Comparison of ENCODE assay signal across 10 cellular contexts in genomic region chr2:222295368-222296041, GRCh38. TPM values are rescaled to one million over a fixed set of nuclear protein-coding genes. Genes with fewer than 3 reads are reported as not detected.
DNase-seq lines count a peak whose midpoint lies in the region; ATAC-seq, FAIRE-seq and TF ChIP-seq lines count a peak whose summit lies in the region.
"Had no signal": no experiment of that assay in that cellular context is flagged by ENCODE, and none has a peak within 500 bp of the region (broad histone marks: within the 10 kb centered on the region; RNA-seq: fewer than 3 reads in every experiment).

No MANE protein-coding gene starts in this region.

- no peaks in the 10 kb centered on the region for H3K36me3 ChIP-seq in adipocyte (ENCODE audit: control insufficient read depth, insufficient read depth, low read length, severe bottlenecking)
- no peaks in the 10 kb centered on the region for H3K36me3 ChIP-seq in kidney (ENCODE audit: control insufficient read depth in 1 of 2, insufficient read depth in 2 of 2, low read length in 2 of 2)
- no peaks in the 10 kb centered on the region for H3K36me3 ChIP-seq in subcutaneous abdominal adipose tissue (ENCODE audit: control insufficient read depth in 5 of 5, insufficient read depth in 5 of 5, low read length in 5 of 5)
- H3K36me3 ChIP-seq: BE2C had no signal

- H3K4me3 ChIP-seq in adipocyte (ENCODE audit: low read length) (peak overlapping the region; percentile 75), kidney (ENCODE audit: low read length in 2 of 2) (peak overlapping the region; percentile 4 to 41), subcutaneous abdominal adipose tissue (ENCODE audit: low read depth in 1 of 5, low read length in 5 of 5) (peak overlapping the region; percentile 49 to 65 (median 58))

- ATAC-seq in activated T-cell treated with anti-CD3 and anti-CD28 coated beads, Interleukin-2, amount 50 U/mL, for 4 hours, result no peak
- ATAC-seq in GM18505 (IDR thresholded peaks at IDR 0.05; ENCODE audit: unreplicated experiment), result no peak
- no peak for ATAC-seq in GM18502 (IDR thresholded peaks at IDR 0.05; ENCODE audit: poor library complexity, unreplicated experiment)

- DNase-seq in activated T-cell treated with anti-CD3 and anti-CD28 coated beads, Interleukin-2, amount 50 U/mL, for 4 hours, result no peak
- no peak for DNase-seq in activated T-cell treated with anti-CD3 and anti-CD28 coated beads, Interleukin-2, amount 50 U/mL, for 1 hour
- DNase-seq in adipocyte (ENCODE audit: low read depth), result peak; percentile 66
- no peak for DNase-seq in kidney
- no peak for DNase-seq in inferior parietal cortex (ENCODE audit: extremely low spot score)
- DNase-seq: BE2C had no signal

- H3K4me1 ChIP-seq in adipocyte (ENCODE audit: control insufficient read depth, insufficient read depth, low read length) (no peaks in the 10 kb centered on the region), kidney (ENCODE audit: control insufficient read depth in 1 of 2, insufficient read depth in 1 of 2, low read depth in 1 of 2, low read length in 2 of 2) (peaks cover 0 to 4% of the 10 kb centered on the region in 2 donors), subcutaneous abdominal adipose tissue (ENCODE audit: control insufficient read depth in 5 of 5, insufficient read depth in 5 of 5, low read length in 5 of 5) (peaks cover 0 to 56% (median 46%) of the 10 kb centered on the region in 5 donors)
- H3K4me1 ChIP-seq: BE2C had no signal

- FAIRE-seq in kidney (lab: Jason Lieb, UNC), result no peak
- FAIRE-seq: GM19239 had no signal

- no peak overlapping the region for H3K27ac ChIP-seq in kidney (ENCODE audit: low read depth in 2 of 2, low read length in 2 of 2)
- H3K27ac ChIP-seq in subcutaneous abdominal adipose tissue (ENCODE audit: low read depth, low read length), result no peak overlapping the region

- peaks cover 18% of the 10 kb centered on the region for H3K9me3 ChIP-seq in adipocyte (ENCODE audit: control insufficient read depth, low read length)
- no peaks in the 10 kb centered on the region for H3K9me3 ChIP-seq in kidney (ENCODE audit: control insufficient read depth in 1 of 2, low read length in 2 of 2)
- H3K9me3 ChIP-seq in subcutaneous abdominal adipose tissue (ENCODE audit: control insufficient read depth in 5 of 5, low read length in 5 of 5), result no peaks in the 10 kb centered on the region

- H3K27me3 ChIP-seq in adipocyte (replicated peaks; ENCODE audit: control insufficient read depth, insufficient read depth, low read length) (peaks cover 88% of the 10 kb centered on the region), subcutaneous abdominal adipose tissue (ENCODE audit: control insufficient read depth in 5 of 5, insufficient read depth in 4 of 5, low read length in 5 of 5) (peaks cover 73 to 94% (median 87%) of the 10 kb centered on the region in 5 donors)

- H3K9me3 Mint-ChIP-seq in activated T-cell treated with anti-CD3 and anti-CD28 coated beads, Interleukin-2, amount 50 U/mL, for 4 hours, result peaks cover 5% of the 10 kb centered on the region

- no peak overlapping the region for H3K9ac ChIP-seq in adipocyte (ENCODE audit: low read length)
- no peak overlapping the region for H3K9ac ChIP-seq in kidney (ENCODE audit: low read length in 2 of 2)
- no peak overlapping the region for H3K9ac ChIP-seq in subcutaneous abdominal adipose tissue (ENCODE audit: low read length in 5 of 5)

- H3K36me3 Mint-ChIP-seq in activated T-cell treated with anti-CD3 and anti-CD28 coated beads, Interleukin-2, amount 50 U/mL, for 4 hours (ENCODE audit: insufficient read depth), result no peaks in the 10 kb centered on the region

- peaks cover 40% of the 10 kb centered on the region for H3K4me1 Mint-ChIP-seq in activated T-cell treated with anti-CD3 and anti-CD28 coated beads, Interleukin-2, amount 50 U/mL, for 4 hours (ENCODE audit: low read depth)

- intact Hi-C loops in kidney (cut with DNase I), result no loop called here

- H3K4me3 Mint-ChIP-seq in activated T-cell treated with anti-CD3 and anti-CD28 coated beads, Interleukin-2, amount 50 U/mL, for 4 hours, result peak overlapping the region; percentile 58

- TF ChIP-seq POLR2A in GM18505 (IDR thresholded peaks at IDR 0.05; ENCODE audit: borderline replicate concordance, extremely low read depth, insufficient read depth, insufficient read length), result no peak

- peaks cover 97% of the 10 kb centered on the region for H3K27me3 Mint-ChIP-seq in activated T-cell treated with anti-CD3 and anti-CD28 coated beads, Interleukin-2, amount 50 U/mL, for 4 hours (ENCODE audit: low read depth)

- no peak for TF ChIP-seq CTCF in kidney (IDR thresholded peaks at IDR 0.05; ENCODE audit: borderline replicate concordance, extremely low read depth, insufficient read depth)

RNA-seq across cellular contexts. Expression of gene PAX3, which starts 3.3 kb away (rescaled TPM):
- not detected for total RNA-seq in activated T-cell treated with anti-CD3 and anti-CD28 coated beads, Interleukin-2, amount 50 U/mL, for 4 hours
- not detected for total RNA-seq in kidney
- not detected for polyA plus RNA-seq in kidney (ENCODE audit: insufficient read depth, low read depth, low replicate concordance)

Comparison
In these comparisons a context has a peak if more than half of its experiments do, and no peak if none do; other contexts are left out.
1. H3K4me3 ChIP-seq: peak in every context shown above with its lines; median percentile 75 in adipocyte; 58 in subcutaneous abdominal adipose tissue; 22 in kidney.